1 cellular context compared by ENCODE assay signal in the genomic region with DNA sequence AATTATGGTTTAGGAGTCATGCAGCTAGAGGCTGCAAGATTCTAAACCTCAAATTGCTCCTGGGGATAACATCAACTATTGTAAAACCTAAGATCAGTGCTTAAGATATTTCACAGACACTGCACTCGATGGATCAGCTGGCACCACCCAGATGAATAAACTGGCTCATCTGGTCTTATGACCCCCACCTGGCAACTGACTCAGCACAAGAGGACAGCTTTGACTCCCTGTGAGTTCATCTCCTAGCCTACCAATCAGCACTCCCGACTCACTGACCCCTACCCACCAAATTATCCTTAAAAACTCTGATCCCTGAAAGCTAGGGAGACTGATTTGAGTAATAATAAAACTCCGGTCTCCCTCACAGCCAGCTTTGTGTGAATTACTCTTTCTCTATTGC.
TF ChIP-seq lines count a peak whose summit lies in the region.

No MANE protein-coding gene starts in this region.

TF ChIP-seq in GM12878, 131 proteins besides CTCF, POLR2A, EP300 and RAD21 (continued from another document):
- no peak for TF ChIP-seq ZBTB4 (CRISPR knock-in tag; IDR thresholded peaks at IDR 0.05)
- no peak for TF ChIP-seq YY1 (IDR thresholded peaks at IDR 0.05; ENCODE audit: low read depth, low read length)
- TF ChIP-seq TARDBP (IDR thresholded peaks at IDR 0.05; ENCODE audit: borderline replicate concordance) = no peak
- no peak for TF ChIP-seq SIN3A (IDR thresholded peaks at IDR 0.05; ENCODE audit: low read depth, low read length)
- TF ChIP-seq, protein P1, sequence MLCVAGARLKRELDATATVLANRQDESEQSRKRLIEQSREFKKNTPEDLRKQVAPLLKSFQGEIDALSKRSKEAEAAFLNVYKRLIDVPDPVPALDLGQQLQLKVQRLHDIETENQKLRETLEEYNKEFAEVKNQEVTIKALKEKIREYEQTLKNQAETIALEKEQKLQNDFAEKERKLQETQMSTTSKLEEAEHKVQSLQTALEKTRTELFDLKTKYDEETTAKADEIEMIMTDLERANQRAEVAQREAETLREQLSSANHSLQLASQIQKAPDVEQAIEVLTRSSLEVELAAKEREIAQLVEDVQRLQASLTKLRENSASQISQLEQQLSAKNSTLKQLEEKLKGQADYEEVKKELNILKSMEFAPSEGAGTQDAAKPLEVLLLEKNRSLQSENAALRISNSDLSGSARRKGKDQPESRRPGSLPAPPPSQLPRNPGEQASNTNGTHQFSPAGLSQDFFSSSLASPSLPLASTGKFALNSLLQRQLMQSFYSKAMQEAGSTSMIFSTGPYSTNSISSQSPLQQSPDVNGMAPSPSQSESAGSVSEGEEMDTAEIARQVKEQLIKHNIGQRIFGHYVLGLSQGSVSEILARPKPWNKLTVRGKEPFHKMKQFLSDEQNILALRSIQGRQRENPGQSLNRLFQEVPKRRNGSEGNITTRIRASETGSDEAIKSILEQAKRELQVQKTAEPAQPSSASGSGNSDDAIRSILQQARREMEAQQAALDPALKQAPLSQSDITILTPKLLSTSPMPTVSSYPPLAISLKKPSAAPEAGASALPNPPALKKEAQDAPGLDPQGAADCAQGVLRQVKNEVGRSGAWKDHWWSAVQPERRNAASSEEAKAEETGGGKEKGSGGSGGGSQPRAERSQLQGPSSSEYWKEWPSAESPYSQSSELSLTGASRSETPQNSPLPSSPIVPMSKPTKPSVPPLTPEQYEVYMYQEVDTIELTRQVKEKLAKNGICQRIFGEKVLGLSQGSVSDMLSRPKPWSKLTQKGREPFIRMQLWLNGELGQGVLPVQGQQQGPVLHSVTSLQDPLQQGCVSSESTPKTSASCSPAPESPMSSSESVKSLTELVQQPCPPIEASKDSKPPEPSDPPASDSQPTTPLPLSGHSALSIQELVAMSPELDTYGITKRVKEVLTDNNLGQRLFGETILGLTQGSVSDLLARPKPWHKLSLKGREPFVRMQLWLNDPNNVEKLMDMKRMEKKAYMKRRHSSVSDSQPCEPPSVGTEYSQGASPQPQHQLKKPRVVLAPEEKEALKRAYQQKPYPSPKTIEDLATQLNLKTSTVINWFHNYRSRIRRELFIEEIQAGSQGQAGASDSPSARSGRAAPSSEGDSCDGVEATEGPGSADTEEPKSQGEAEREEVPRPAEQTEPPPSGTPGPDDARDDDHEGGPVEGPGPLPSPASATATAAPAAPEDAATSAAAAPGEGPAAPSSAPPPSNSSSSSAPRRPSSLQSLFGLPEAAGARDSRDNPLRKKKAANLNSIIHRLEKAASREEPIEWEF (IDR thresholded peaks at IDR 0.05; ENCODE audit: insufficient replicate concordance, low read depth, low read length) = no peak
- no peak for TF ChIP-seq BACH1 (IDR thresholded peaks at IDR 0.05; ENCODE audit: borderline replicate concordance)
TF ChIP-seq in GM12878: peak in this region for 0.
